Comparison of ENCODE assay signal across 27 cellular contexts in the genomic region with DNA sequence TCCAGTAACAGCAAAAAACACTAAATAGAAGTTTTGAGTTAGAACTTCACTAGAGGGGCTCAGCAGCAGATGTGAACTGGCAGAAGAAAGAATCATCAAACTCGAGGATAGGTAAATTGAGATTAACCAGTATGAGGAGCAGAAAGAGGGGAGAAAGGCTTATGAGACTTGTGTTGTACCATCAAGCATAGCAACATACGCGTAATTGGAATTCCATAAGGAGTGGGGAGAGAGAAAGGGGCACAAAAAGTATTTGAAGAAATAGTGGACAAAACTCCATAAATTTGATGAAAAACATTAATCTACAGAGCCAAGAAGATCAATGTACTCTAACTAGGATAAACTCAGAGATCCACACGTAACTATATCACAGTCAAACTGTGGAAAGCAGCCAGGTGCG.
"Had no signal": no experiment of that assay in that cellular context is flagged by ENCODE, and none has a peak within 500 bp of the region (broad histone marks: within the 10 kb centered on the region; RNA-seq: fewer than 3 reads in every experiment).

No MANE protein-coding gene starts in this region.

- H2AFZ ChIP-seq: neural progenitor cell, parathyroid adenoma had no signal

- H3K4me1 ChIP-seq: neural progenitor cell, parathyroid adenoma, psoas muscle, right lobe of liver, sigmoid colon, stomach, thyroid gland, tibial nerve, upper lobe of left lung, uterus had no signal

- H3K36me3 Mint-ChIP-seq: stimulated activated effector memory CD8-positive, alpha-beta T cell treated with anti-CD3 and anti-CD28 coated beads, Interleukin-12 subunit alpha, Interleukin-12 subunit beta, amount 100 ng/mL, for 72 hours had no signal

- H3K27ac ChIP-seq: neural progenitor cell, ovary, parathyroid adenoma, psoas muscle, right lobe of liver, sigmoid colon, stomach, thoracic aorta, thyroid gland, tibial nerve, upper lobe of left lung, uterus had no signal

- H3K4me3 Mint-ChIP-seq: natural killer cell; nephron; neural progenitor cell; stimulated activated effector memory CD8-positive, alpha-beta T cell treated with anti-CD3 and anti-CD28 coated beads, Interleukin-12 subunit alpha, Interleukin-12 subunit beta, amount 100 ng/mL, for 72 hours; stimulated activated naive B cell treated with anti-CD40 and anti-IgM and Interleukin-4, amounts not matched to agents 10 μg/mL and 1 μg/mL and 100 μg/mL, for 72 hours; stimulated activated naive CD8-positive, alpha-beta T cell treated with anti-CD3 and anti-CD28 coated beads, Interleukin-15, Interleukin-2, amounts not matched to agents 100 ng/mL and 50 ng/mL, for 24 hours had no signal

- ATAC-seq: natural killer cell; psoas muscle; right cardiac atrium; right lobe of liver; stimulated activated effector memory CD8-positive, alpha-beta T cell treated with anti-CD3 and anti-CD28 coated beads, Interleukin-12 subunit alpha, Interleukin-12 subunit beta, amount 100 ng/mL, for 72 hours; stimulated activated naive B cell treated with anti-CD40 and anti-IgM and Interleukin-4, amounts not matched to agents 10 μg/mL and 1 μg/mL and 100 μg/mL, for 72 hours had no signal

- H3K9ac ChIP-seq: neural progenitor cell, parathyroid adenoma had no signal

- H3K79me2 ChIP-seq: parathyroid adenoma had no signal

- H3K4me1 Mint-ChIP-seq: natural killer cell; nephron; neural progenitor cell; stimulated activated effector memory CD8-positive, alpha-beta T cell treated with anti-CD3 and anti-CD28 coated beads, Interleukin-12 subunit alpha, Interleukin-12 subunit beta, amount 100 ng/mL, for 72 hours; stimulated activated naive B cell treated with anti-CD40 and anti-IgM and Interleukin-4, amounts not matched to agents 10 μg/mL and 1 μg/mL and 100 μg/mL, for 72 hours had no signal

- DNase-seq: natural killer cell; occipital lobe; ovary; psoas muscle; right cardiac atrium; right lobe of liver; sigmoid colon; small intestine; stimulated activated CD4-positive, alpha-beta T cell treated with anti-CD3 and anti-CD28 coated beads, Interleukin-15, amount 100 ng/mL, for 24 hours; stimulated activated CD4-positive, alpha-beta T cell treated with anti-CD3 and anti-CD28 coated beads, Interleukin-2, amount 100 ng/mL, for 24 hours; stimulated activated CD4-positive, alpha-beta T cell treated with anti-CD3 and anti-CD28 coated beads, Interleukin-2, amount 100 ng/mL, for 48 hours; stimulated activated CD4-positive, alpha-beta T cell treated with anti-CD3 and anti-CD28 coated beads, Interleukin-4, amount 100 ng/mL, for 24 hours; stimulated activated naive B cell treated with anti-CD40 and anti-IgM and Interleukin-4, amounts not matched to agents 10 μg/mL and 1 μg/mL and 100 μg/mL, for 72 hours; stimulated activated naive CD4-positive, alpha-beta T cell treated with Interleukin-2 at 50 U/mL for 16 hours; stomach; thyroid gland; trophoblast cell; upper lobe of left lung; uterus had no signal

- H3K27me3 ChIP-seq: neural progenitor cell, ovary, right lobe of liver, sigmoid colon, thyroid gland, tibial nerve, upper lobe of left lung, uterus had no signal

- H3K4me2 ChIP-seq: neural progenitor cell had no signal

- H3K36me3 ChIP-seq: neural progenitor cell, ovary, right lobe of liver, sigmoid colon, stomach, thoracic aorta, thyroid gland, tibial nerve, upper lobe of left lung, uterus had no signal

- H3K27ac Mint-ChIP-seq: natural killer cell; nephron; neural progenitor cell; progenitor cell of endocrine pancreas; stimulated activated effector memory CD8-positive, alpha-beta T cell treated with anti-CD3 and anti-CD28 coated beads, Interleukin-12 subunit alpha, Interleukin-12 subunit beta, amount 100 ng/mL, for 72 hours; stimulated activated naive B cell treated with anti-CD40 and anti-IgM and Interleukin-4, amounts not matched to agents 10 μg/mL and 1 μg/mL and 100 μg/mL, for 72 hours; stimulated activated naive CD8-positive, alpha-beta T cell treated with anti-CD3 and anti-CD28 coated beads, Interleukin-15, Interleukin-2, amounts not matched to agents 100 ng/mL and 50 ng/mL, for 24 hours had no signal

- H3K27me3 Mint-ChIP-seq: stimulated activated naive CD8-positive, alpha-beta T cell treated with anti-CD3 and anti-CD28 coated beads, Interleukin-15, Interleukin-2, amounts not matched to agents 100 ng/mL and 50 ng/mL, for 24 hours had no signal

- H3K4me3 ChIP-seq: neural progenitor cell, ovary, psoas muscle, right lobe of liver, sigmoid colon, stomach, thoracic aorta, thyroid gland, tibial nerve, upper lobe of left lung, uterus had no signal

- FAIRE-seq: small intestine had no signal

- H3K9me3 ChIP-seq: ovary, thyroid gland had no signal
